In genomic region chr5:35815089-35815936, GRCh38 we compare ENCODE assay signal across 8 cellular contexts. TPM values are rescaled to one million over a fixed set of nuclear protein-coding genes. Genes with fewer than 3 reads are reported as not detected.
DNase-seq lines count a peak whose midpoint lies in the region; ATAC-seq, FAIRE-seq and TF ChIP-seq lines count a peak whose summit lies in the region.

No MANE protein-coding gene starts in this region.

- CTCF ChIA-PET in mammary epithelial cell (lab: Charles Lee; ENCODE audit: low non-redundant PET), result no interaction called here

- DNase-seq in COLO668 (lab: John Stamatoyannopoulos, UW; ENCODE audit: unreplicated experiment) (peak; percentile 8), NCI-H1092 treated with DMSO at 0.1 percent for 48 hours (lab: John Stamatoyannopoulos, UW) (peak; percentile 12), mammary epithelial cell (no peak), renal cortical epithelial cell (ENCODE audit: low read depth) (peak; percentile 44), gastrocnemius medialis (no peak), frontal cortex (ENCODE audit: low spot score in 2 of 2) (no peak), GDM1 (lab: John Stamatoyannopoulos, UW) (no peak)

- TF ChIP-seq CTCF in mammary epithelial cell (conservative IDR thresholded peaks at IDR 0.05 in 1 of 2, IDR thresholded peaks at IDR 0.05 in 1 of 2; ENCODE audit: extremely low read depth in 1 of 2, insufficient read depth in 1 of 2, low read depth in 1 of 2, low read length in 2 of 2) (peak; percentile 58 to 65), gastrocnemius medialis (IDR thresholded peaks at IDR 0.05 in 4 of 5, conservative IDR thresholded peaks at IDR 0.05 in 1 of 5) (no peak)

- in situ Hi-C loops in mammary epithelial cell (cut with MboI; ENCODE audit: low sequenced_read_pairs in 2 of 2) (no loop called here), gastrocnemius medialis (cut with MboI; ENCODE audit: low sequenced_read_pairs in 4 of 4) (no loop called here)

- no peaks in the 10 kb centered on the region for H3K36me3 ChIP-seq in mammary epithelial cell (ENCODE audit: insufficient read depth, low read length)
- no peaks in the 10 kb centered on the region for H3K36me3 ChIP-seq in gastrocnemius medialis

- H3K9me3 ChIP-seq in mammary epithelial cell (replicated peaks; ENCODE audit: insufficient read depth, low read length) (no peaks in the 10 kb centered on the region), gastrocnemius medialis (no peaks in the 10 kb centered on the region)

- no peak overlapping the region for H3K9ac ChIP-seq in mammary epithelial cell (ENCODE audit: insufficient read depth, low read length)

- BruUV-seq in mammary epithelial cell (replicated peaks; lab: Mats Ljungman, UMichigan), result no TSS peak

- FAIRE-seq in frontal cortex (lab: Jason Lieb, UNC), result no peak

- no peak for TF ChIP-seq POLR2A in gastrocnemius medialis (IDR thresholded peaks at IDR 0.05)

- no peaks in the 10 kb centered on the region for H3K79me2 ChIP-seq in mammary epithelial cell (ENCODE audit: insufficient read depth, low read length)

- WGBS in mammary epithelial cell (ENCODE audit: low coverage, missing lambda C conversion rate), result 60% methylated on average over 8 of the region's 10 CpGs

- H3K4me2 ChIP-seq in mammary epithelial cell (ENCODE audit: insufficient read depth, low read depth, low read length), result no peak overlapping the region

- H3K4me1 ChIP-seq in mammary epithelial cell (ENCODE audit: insufficient read depth, low read length), result no peaks in the 10 kb centered on the region
- H3K4me1 ChIP-seq in gastrocnemius medialis, result no peaks in the 10 kb centered on the region

- dilution Hi-C loops in mammary epithelial cell (cut with HindIII; ENCODE audit: low sequenced_read_pairs), result no loop called here

- peak; percentile 76 for ATAC-seq in GM18861 (IDR thresholded peaks at IDR 0.05; ENCODE audit: unreplicated experiment)
- no peak for ATAC-seq in gastrocnemius medialis

- H3K27me3 ChIP-seq in mammary epithelial cell (ENCODE audit: insufficient read depth, low read length) (no peaks in the 10 kb centered on the region), gastrocnemius medialis (no peaks in the 10 kb centered on the region)

- intact Hi-C loops in mammary epithelial cell (cut with micrococcal nuclease) (no loop called here), gastrocnemius medialis (cut with DNase I; ENCODE audit: low total_unique reads) (no loop called here)

- H3K27ac ChIP-seq in mammary epithelial cell (ENCODE audit: insufficient read depth, low read depth, low read length) (no peak overlapping the region), gastrocnemius medialis (no peak overlapping the region)

- no peak overlapping the region for H2AFZ ChIP-seq in mammary epithelial cell (ENCODE audit: low read depth, low read length)

- H4K20me1 ChIP-seq in mammary epithelial cell (ENCODE audit: insufficient read depth, low read length), result no peaks in the 10 kb centered on the region

- H3K4me3 ChIP-seq in mammary epithelial cell (replicated peaks in 1 of 3; ENCODE audit: insufficient read depth in 1 of 3, low read depth in 2 of 3, low read length in 3 of 3) (no peak overlapping the region), gastrocnemius medialis (no peak overlapping the region)

RNA-seq across cellular contexts. Expression of gene IL7R, which starts 41.4 kb away (rescaled TPM):
- 1 to 10 TPM; 1.0 to 9.2 TPM for total RNA-seq in mammary epithelial cell
- 5.3 TPM for polyA plus RNA-seq in mammary epithelial cell
- polyA minus RNA-seq in mammary epithelial cell, result 2.6 TPM
- 0.05 and 4.9 TPM in 2 replicates for total RNA-seq in renal cortical epithelial cell
- 1 to 10 TPM in 1 of 4 donors, under 1 TPM in 3; 0.29 to 1.0 (median 0.72) TPM for total RNA-seq in gastrocnemius medialis
- 0.41 TPM for total RNA-seq in frontal cortex

Comparison
In these comparisons a context has a peak if more than half of its experiments do, and no peak if none do; other contexts are left out.
1. DNase-seq: peak in COLO668 (single experiment), NCI-H1092 treated with DMSO at 0.1 percent for 48 hours (single experiment) and renal cortical epithelial cell (single experiment); none in mammary epithelial cell (single experiment), gastrocnemius medialis (0 of 2), frontal cortex (0 of 2) and GDM1 (single experiment).
2. CTCF ChIP-seq: peak in mammary epithelial cell (2 of 2); none in gastrocnemius medialis (0 of 5).